1 cellular context compared by ENCODE assay signal in genomic region chr10:80686734-80687561, GRCh38.
TF ChIP-seq lines count a peak whose summit lies in the region.

No MANE protein-coding gene starts in this region.

TF ChIP-seq in GM12878, 131 proteins besides CTCF, POLR2A, EP300 and RAD21:
- TF ChIP-seq HDAC2 (IDR thresholded peaks at IDR 0.05) (no peak), NFIC (IDR thresholded peaks at IDR 0.05; ENCODE audit: low read depth, low read length) (peak; percentile 51; the same call in 1 of the 2 replicates), IRF4 (IDR thresholded peaks at IDR 0.05; ENCODE audit: low read depth, low read length) (peak; percentile 81), ATF2 (IDR thresholded peaks at IDR 0.05; ENCODE audit: low read length) (peak; percentile 48; the same call in 1 of the 2 replicates), CHD4 (IDR thresholded peaks at IDR 0.05) (no peak), KLF5 (IDR thresholded peaks at IDR 0.05; ENCODE audit: partially characterized antibody) (no peak), CREM (IDR thresholded peaks at IDR 0.05; ENCODE audit: low read depth) (peak; percentile 21; the same call in 1 of the 2 replicates), RB1 (IDR thresholded peaks at IDR 0.05; ENCODE audit: borderline replicate concordance) (no peak), ATF7 (IDR thresholded peaks at IDR 0.05; ENCODE audit: low read depth) (no peak), STAT1 (conservative IDR thresholded peaks at IDR 0.05) (no peak), MYB (IDR thresholded peaks at IDR 0.05; ENCODE audit: borderline replicate concordance, low read depth, low read length) (no peak), GATAD2B (conservative IDR thresholded peaks at IDR 0.05; ENCODE audit: low read depth) (no peak), MLLT1 (IDR thresholded peaks at IDR 0.05) (no peak), FOXM1 (IDR thresholded peaks at IDR 0.05; ENCODE audit: low read depth, low read length) (no peak), TCF7 (IDR thresholded peaks at IDR 0.05; ENCODE audit: borderline replicate concordance) (peak; percentile 75), ZZZ3 (IDR thresholded peaks at IDR 0.05; ENCODE audit: control insufficient read depth, insufficient read length, low read depth) (no peak), RUNX3 (IDR thresholded peaks at IDR 0.05; ENCODE audit: low read length) (peak; percentile 53), PAX5 (IDR thresholded peaks at IDR 0.05; ENCODE audit: borderline replicate concordance, low read depth, low read length) (0 out of 2 replicates have a peak, but pooled peaks have one; percentile 17), PAX8 (IDR thresholded peaks at IDR 0.05) (no peak), POLR2AphosphoS2 (IDR thresholded peaks at IDR 0.05; ENCODE audit: low read depth, low read length) (no peak), FOXK2 (IDR thresholded peaks at IDR 0.05) (no peak), HCFC1 (IDR thresholded peaks at IDR 0.05; ENCODE audit: low read length) (no peak), JUNB (IDR thresholded peaks at IDR 0.05) (peak; percentile 95), PRDM15 (CRISPR knock-in tag; IDR thresholded peaks at IDR 0.05) (no peak), EED (IDR thresholded peaks at IDR 0.05; ENCODE audit: low read depth) (0 out of 2 replicates have a peak, but pooled peaks have one; percentile 28), NBN (IDR thresholded peaks at IDR 0.05) (no peak), SUPT20H (IDR thresholded peaks at IDR 0.05; ENCODE audit: borderline replicate concordance, control insufficient read depth, low read depth, low read length) (no peak), KDM1A (IDR thresholded peaks at IDR 0.05; ENCODE audit: borderline replicate concordance) (no peak), TCF3 (IDR thresholded peaks at IDR 0.05; ENCODE audit: borderline replicate concordance, insufficient read depth, low read depth, low read length) (no peak), SIX5 (IDR thresholded peaks at IDR 0.05; ENCODE audit: low read depth, low read length, severe bottlenecking) (no peak), NFXL1 (IDR thresholded peaks at IDR 0.05; ENCODE audit: borderline replicate concordance) (no peak), RELA (IDR thresholded peaks at IDR 0.05; ENCODE audit: borderline replicate concordance, partially characterized antibody) (no peak), BCL11A (IDR thresholded peaks at IDR 0.05; ENCODE audit: low read depth, low read length) (peak; percentile 45; the same call in 1 of the 2 replicates), RAD51 (IDR thresholded peaks at IDR 0.05) (no peak), SRF (IDR thresholded peaks at IDR 0.05; ENCODE audit: low read depth in 2 of 2, low read length in 2 of 2) (peak in 1 of 2 experiments; percentile 64; a peak in 2 of 4 replicates), TBL1XR1 (IDR thresholded peaks at IDR 0.05; ENCODE audit: low read depth, low read length) (no peak), SMAD5 (IDR thresholded peaks at IDR 0.05; ENCODE audit: low read depth) (no peak), JUND (IDR thresholded peaks at IDR 0.05; ENCODE audit: low read depth, low read length) (no peak), EGR1 (IDR thresholded peaks at IDR 0.05; ENCODE audit: borderline replicate concordance in 1 of 2, low read depth in 2 of 2, low read length in 2 of 2) (no peak)
- TF ChIP-seq, protein P1, sequence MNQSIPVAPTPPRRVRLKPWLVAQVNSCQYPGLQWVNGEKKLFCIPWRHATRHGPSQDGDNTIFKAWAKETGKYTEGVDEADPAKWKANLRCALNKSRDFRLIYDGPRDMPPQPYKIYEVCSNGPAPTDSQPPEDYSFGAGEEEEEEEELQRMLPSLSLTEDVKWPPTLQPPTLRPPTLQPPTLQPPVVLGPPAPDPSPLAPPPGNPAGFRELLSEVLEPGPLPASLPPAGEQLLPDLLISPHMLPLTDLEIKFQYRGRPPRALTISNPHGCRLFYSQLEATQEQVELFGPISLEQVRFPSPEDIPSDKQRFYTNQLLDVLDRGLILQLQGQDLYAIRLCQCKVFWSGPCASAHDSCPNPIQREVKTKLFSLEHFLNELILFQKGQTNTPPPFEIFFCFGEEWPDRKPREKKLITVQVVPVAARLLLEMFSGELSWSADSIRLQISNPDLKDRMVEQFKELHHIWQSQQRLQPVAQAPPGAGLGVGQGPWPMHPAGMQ (IDR thresholded peaks at IDR 0.05; ENCODE audit: borderline replicate concordance) = no peak
